1 cellular context compared by ENCODE assay signal in genomic region chr5:172799416-172799815, GRCh38.
TF ChIP-seq lines count a peak whose summit lies in the region.

No MANE protein-coding gene starts in this region.

TF ChIP-seq in A549, 52 proteins besides CTCF, POLR2A, EP300 and RAD21 (continued from another document):
- TF ChIP-seq, protein P1, sequence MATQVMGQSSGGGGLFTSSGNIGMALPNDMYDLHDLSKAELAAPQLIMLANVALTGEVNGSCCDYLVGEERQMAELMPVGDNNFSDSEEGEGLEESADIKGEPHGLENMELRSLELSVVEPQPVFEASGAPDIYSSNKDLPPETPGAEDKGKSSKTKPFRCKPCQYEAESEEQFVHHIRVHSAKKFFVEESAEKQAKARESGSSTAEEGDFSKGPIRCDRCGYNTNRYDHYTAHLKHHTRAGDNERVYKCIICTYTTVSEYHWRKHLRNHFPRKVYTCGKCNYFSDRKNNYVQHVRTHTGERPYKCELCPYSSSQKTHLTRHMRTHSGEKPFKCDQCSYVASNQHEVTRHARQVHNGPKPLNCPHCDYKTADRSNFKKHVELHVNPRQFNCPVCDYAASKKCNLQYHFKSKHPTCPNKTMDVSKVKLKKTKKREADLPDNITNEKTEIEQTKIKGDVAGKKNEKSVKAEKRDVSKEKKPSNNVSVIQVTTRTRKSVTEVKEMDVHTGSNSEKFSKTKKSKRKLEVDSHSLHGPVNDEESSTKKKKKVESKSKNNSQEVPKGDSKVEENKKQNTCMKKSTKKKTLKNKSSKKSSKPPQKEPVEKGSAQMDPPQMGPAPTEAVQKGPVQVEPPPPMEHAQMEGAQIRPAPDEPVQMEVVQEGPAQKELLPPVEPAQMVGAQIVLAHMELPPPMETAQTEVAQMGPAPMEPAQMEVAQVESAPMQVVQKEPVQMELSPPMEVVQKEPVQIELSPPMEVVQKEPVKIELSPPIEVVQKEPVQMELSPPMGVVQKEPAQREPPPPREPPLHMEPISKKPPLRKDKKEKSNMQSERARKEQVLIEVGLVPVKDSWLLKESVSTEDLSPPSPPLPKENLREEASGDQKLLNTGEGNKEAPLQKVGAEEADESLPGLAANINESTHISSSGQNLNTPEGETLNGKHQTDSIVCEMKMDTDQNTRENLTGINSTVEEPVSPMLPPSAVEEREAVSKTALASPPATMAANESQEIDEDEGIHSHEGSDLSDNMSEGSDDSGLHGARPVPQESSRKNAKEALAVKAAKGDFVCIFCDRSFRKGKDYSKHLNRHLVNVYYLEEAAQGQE (IDR thresholded peaks at IDR 0.05), result no peak
- TF ChIP-seq TP53 (CRISPR knock-in tag; IDR thresholded peaks at IDR 0.05) (no peak), CHD2 (IDR thresholded peaks at IDR 0.05; ENCODE audit: low read length, partially characterized antibody) (no peak), NR3C1 (IDR thresholded peaks at IDR 0.05) (no peak), MYC (IDR thresholded peaks at IDR 0.05; ENCODE audit: borderline replicate concordance, low read length) (no peak), SREBF2 (IDR thresholded peaks at IDR 0.05) (no peak)
